17 cellular contexts compared by ENCODE assay signal in genomic region chr3:55571216-55571813, GRCh38.
A peak's percentile ranks its signal among the peaks of the same experiment; 100 is the strongest.
DNase-seq lines count a peak whose midpoint lies in the region; ATAC-seq and TF ChIP-seq lines count a peak whose summit lies in the region.
"Had no signal": no experiment of that assay in that cellular context is flagged by ENCODE, and none has a peak within 500 bp of the region (broad histone marks: within the 10 kb centered on the region; RNA-seq: fewer than 3 reads in every experiment).

No MANE protein-coding gene starts in this region.

- H3K9ac ChIP-seq in DND-41 (ENCODE audit: low read depth, low read length) = no peak overlapping the region
- H3K9ac ChIP-seq in HUES64 (ENCODE audit: low read depth, low read length) = peak overlapping the region; percentile 6; the same call in 1 of the 2 replicates
- no peak overlapping the region for H3K9ac ChIP-seq in mammary epithelial cell (ENCODE audit: insufficient read depth, low read length)
- H3K9ac ChIP-seq in neuronal stem cell (ENCODE audit: low read depth, low read length, poor library complexity) = no peak overlapping the region

- DNase-seq in DND-41 = peak; percentile 20
- peak; percentile 23 for DNase-seq in mammary epithelial cell
- no peak for DNase-seq in neuronal stem cell (ENCODE audit: low spot score)
- no peak for DNase-seq in activated CD4-positive, alpha-beta memory T cell treated with anti-CD3 and anti-CD28 coated beads for 36 hours
- DNase-seq in EL = no peak
- no peak for DNase-seq in HT-29 (ENCODE audit: low spot score)
- DNase-seq in glutamatergic neuron = no peak
- DNase-seq: activated naive CD4-positive, alpha-beta T cell treated with anti-CD3 and anti-CD28 coated beads for 36 hours; CD4-positive, alpha-beta memory T cell; erythroblast; immature natural killer cell; NCI-H1105; RPMI8226; stimulated activated naive CD4-positive, alpha-beta T cell treated with Interleukin-2 at 50 U/mL for 16 hours had no signal

- intact Hi-C loops in mammary epithelial cell (cut with micrococcal nuclease) = no loop called here
- intact Hi-C loops in activated CD4-positive, alpha-beta memory T cell treated with anti-CD3 and anti-CD28 coated beads for 36 hours (cut with micrococcal nuclease) = no loop called here

- no TSS peak for BruUV-seq in mammary epithelial cell (replicated peaks; lab: Mats Ljungman, UMichigan)

- no peak overlapping the region for H3K27ac Mint-ChIP-seq in activated CD4-positive, alpha-beta memory T cell treated with anti-CD3 and anti-CD28 coated beads for 36 hours
- H3K27ac Mint-ChIP-seq in glutamatergic neuron (ENCODE audit: unreplicated experiment) = no peak overlapping the region
- H3K27ac Mint-ChIP-seq: activated naive CD4-positive, alpha-beta T cell treated with anti-CD3 and anti-CD28 coated beads for 36 hours; CD4-positive, alpha-beta memory T cell; immature natural killer cell had no signal

- peak; percentile 44; the same call in 1 of the 3 replicates for ATAC-seq in DND-41 (ENCODE audit: insufficient read depth, low read depth)
- ATAC-seq: K562 had no signal

- H3K18ac ChIP-seq in neuronal stem cell (ENCODE audit: low read length) = no peak overlapping the region

- in situ Hi-C loops in mammary epithelial cell (cut with MboI; ENCODE audit: low sequenced_read_pairs in 2 of 2) = no loop called here

- no peak for TF ChIP-seq CTCF in DND-41 (IDR thresholded peaks at IDR 0.05; ENCODE audit: borderline replicate concordance, extremely low read depth, low read length, poor library complexity, severe bottlenecking)
- TF ChIP-seq CTCF in mammary epithelial cell (conservative IDR thresholded peaks at IDR 0.05 in 1 of 2, IDR thresholded peaks at IDR 0.05 in 1 of 2; ENCODE audit: extremely low read depth in 1 of 2, insufficient read depth in 1 of 2, low read depth in 1 of 2, low read length in 2 of 2) = no peak
- TF ChIP-seq CTCF in glutamatergic neuron (IDR thresholded peaks at IDR 0.05; ENCODE audit: partially characterized antibody, unreplicated experiment) = no peak

- H2BK12ac ChIP-seq in neuronal stem cell (ENCODE audit: low read length) = no peak overlapping the region

- no peak overlapping the region for H4K91ac ChIP-seq in neuronal stem cell (ENCODE audit: low read depth, low read length, poor library complexity)

- H3K14ac ChIP-seq in neuronal stem cell (ENCODE audit: low read length) = no peak overlapping the region

- H4K20me1 ChIP-seq in DND-41 (ENCODE audit: insufficient read depth, low read length) (no peaks in the 10 kb centered on the region), mammary epithelial cell (ENCODE audit: insufficient read depth, low read length) (no peaks in the 10 kb centered on the region)

- no peak overlapping the region for H2BK5ac ChIP-seq in neuronal stem cell (ENCODE audit: low read length)

- H3K4me3 ChIP-seq in DND-41 (ENCODE audit: low read depth in 1 of 2, low read length in 2 of 2) = no peak overlapping the region
- no peak overlapping the region for H3K4me3 ChIP-seq in HUES64 (ENCODE audit: low read length)
- no peak overlapping the region for H3K4me3 ChIP-seq in mammary epithelial cell (replicated peaks in 1 of 3; ENCODE audit: insufficient read depth in 1 of 3, low read depth in 2 of 3, low read length in 3 of 3)
- H3K4me3 ChIP-seq in neuronal stem cell (ENCODE audit: low read length in 2 of 2) = no peak overlapping the region
- H3K4me3 ChIP-seq: dorsolateral prefrontal cortex, K562 had no signal

- no peak overlapping the region for H3K4ac ChIP-seq in neuronal stem cell (ENCODE audit: low read length)

- H3K79me1 ChIP-seq in neuronal stem cell (ENCODE audit: low read depth, low read length) = no peaks in the 10 kb centered on the region

- H3K23ac ChIP-seq in neuronal stem cell (ENCODE audit: low read depth, low read length, poor library complexity) = no peak overlapping the region

- no peak overlapping the region for H2AK5ac ChIP-seq in neuronal stem cell (ENCODE audit: low read depth, low read length)

- no peak overlapping the region for H2BK120ac ChIP-seq in neuronal stem cell (ENCODE audit: low read depth, low read length)

- H3K36me3 Mint-ChIP-seq in activated CD4-positive, alpha-beta memory T cell treated with anti-CD3 and anti-CD28 coated beads for 36 hours = no peaks in the 10 kb centered on the region
- peaks cover 7% of the 10 kb centered on the region for H3K36me3 Mint-ChIP-seq in glutamatergic neuron (ENCODE audit: unreplicated experiment)
- H3K36me3 Mint-ChIP-seq: CD4-positive, alpha-beta memory T cell; immature natural killer cell had no signal

- dilution Hi-C loops in mammary epithelial cell (cut with HindIII; ENCODE audit: low sequenced_read_pairs) = no loop called here

- WGBS in HUES64 = 15% methylated on average over 3 of the region's 3 CpGs
- WGBS in mammary epithelial cell (ENCODE audit: low coverage, missing lambda C conversion rate) = 40% methylated on average over 3 of the region's 3 CpGs
- WGBS in neuronal stem cell (ENCODE audit: extremely low coverage in 2 of 2, insufficient read length in 2 of 2, insufficient replicate concordance in 1 of 2), 2 donors = no CpG with 5 or more reads among the region's 3 CpGs

- H3K4me2 ChIP-seq in DND-41 (ENCODE audit: insufficient read depth, low read length) = no peak overlapping the region
- H3K4me2 ChIP-seq in mammary epithelial cell (ENCODE audit: insufficient read depth, low read depth, low read length) = no peak overlapping the region
- H3K4me2 ChIP-seq in neuronal stem cell (ENCODE audit: insufficient read depth, low read length, poor library complexity, severe bottlenecking) = no peak overlapping the region

- H3K4me3 Mint-ChIP-seq in activated CD4-positive, alpha-beta memory T cell treated with anti-CD3 and anti-CD28 coated beads for 36 hours = no peak overlapping the region
- H3K4me3 Mint-ChIP-seq in glutamatergic neuron (ENCODE audit: unreplicated experiment) = no peak overlapping the region
- H3K4me3 Mint-ChIP-seq: activated naive CD4-positive, alpha-beta T cell treated with anti-CD3 and anti-CD28 coated beads for 36 hours; CD4-positive, alpha-beta memory T cell; immature natural killer cell had no signal

- no peak overlapping the region for H2AFZ ChIP-seq in DND-41 (ENCODE audit: low read depth, low read length)
- H2AFZ ChIP-seq in mammary epithelial cell (ENCODE audit: low read depth, low read length) = no peak overlapping the region
- H2AFZ ChIP-seq in neuronal stem cell (ENCODE audit: low read length) = peak overlapping the region; percentile 74

- H4K8ac ChIP-seq in neuronal stem cell (ENCODE audit: low read depth, low read length) = no peak overlapping the region

- POLR2A ChIA-PET in activated CD4-positive, alpha-beta memory T cell treated with anti-CD3 and anti-CD28 coated beads for 36 hours (lab: Charles Lee) = no interaction called here

- H2BK15ac ChIP-seq in neuronal stem cell (ENCODE audit: low read length) = no peak overlapping the region

- H3K27me3 ChIP-seq in DND-41 (ENCODE audit: insufficient read depth, low read length, poor library complexity) (peaks cover 3% of the 10 kb centered on the region), HUES64 (ENCODE audit: insufficient read depth, low read length) (no peaks in the 10 kb centered on the region), mammary epithelial cell (ENCODE audit: insufficient read depth, low read length) (no peaks in the 10 kb centered on the region), neuronal stem cell (ENCODE audit: control insufficient read depth in 3 of 3, insufficient read depth in 3 of 3, low read depth in 1 of 3, low read length in 3 of 3) (no peaks in the 10 kb centered on the region)
- H3K27me3 ChIP-seq: dorsolateral prefrontal cortex had no signal

- no peaks in the 10 kb centered on the region for H3K79me2 ChIP-seq in DND-41 (ENCODE audit: insufficient read depth, low read length)
- no peaks in the 10 kb centered on the region for H3K79me2 ChIP-seq in mammary epithelial cell (ENCODE audit: insufficient read depth, low read length)

- H3K9me3 Mint-ChIP-seq in activated CD4-positive, alpha-beta memory T cell treated with anti-CD3 and anti-CD28 coated beads for 36 hours = no peaks in the 10 kb centered on the region
- H3K9me3 Mint-ChIP-seq in glutamatergic neuron (ENCODE audit: unreplicated experiment) = no peaks in the 10 kb centered on the region
- H3K9me3 Mint-ChIP-seq: activated naive CD4-positive, alpha-beta T cell treated with anti-CD3 and anti-CD28 coated beads for 36 hours had no signal

- H3K4me1 Mint-ChIP-seq in activated CD4-positive, alpha-beta memory T cell treated with anti-CD3 and anti-CD28 coated beads for 36 hours (ENCODE audit: low read depth) = no peaks in the 10 kb centered on the region
- H3K4me1 Mint-ChIP-seq in glutamatergic neuron (ENCODE audit: low read depth, unreplicated experiment) = peaks cover 5% of the 10 kb centered on the region
- H3K4me1 Mint-ChIP-seq: CD4-positive, alpha-beta memory T cell; immature natural killer cell had no signal

- H3K36me3 ChIP-seq in DND-41 (ENCODE audit: insufficient read depth, low read length) (no peaks in the 10 kb centered on the region), HUES64 (ENCODE audit: insufficient read depth, low read length) (no peaks in the 10 kb centered on the region), mammary epithelial cell (ENCODE audit: insufficient read depth, low read length) (no peaks in the 10 kb centered on the region), neuronal stem cell (replicated peaks in 1 of 2; ENCODE audit: control insufficient read depth in 2 of 2, insufficient read depth in 2 of 2, low read length in 2 of 2) (no peaks in the 10 kb centered on the region)

- H3K9me3 ChIP-seq in DND-41 (ENCODE audit: insufficient read depth, low read length, severe bottlenecking) = no peaks in the 10 kb centered on the region
- H3K9me3 ChIP-seq in HUES64 (ENCODE audit: insufficient read depth, low read depth, low read length) = no peaks in the 10 kb centered on the region
- no peaks in the 10 kb centered on the region for H3K9me3 ChIP-seq in mammary epithelial cell (replicated peaks; ENCODE audit: insufficient read depth, low read length)
- no peaks in the 10 kb centered on the region for H3K9me3 ChIP-seq in neuronal stem cell (replicated peaks in 1 of 2; ENCODE audit: control insufficient read depth in 2 of 2, insufficient read depth in 1 of 2, low read depth in 1 of 2, low read length in 2 of 2)

- no peaks in the 10 kb centered on the region for H3K27me3 Mint-ChIP-seq in activated CD4-positive, alpha-beta memory T cell treated with anti-CD3 and anti-CD28 coated beads for 36 hours
- H3K27me3 Mint-ChIP-seq in glutamatergic neuron (ENCODE audit: unreplicated experiment) = peaks cover 3% of the 10 kb centered on the region

- CTCF ChIA-PET in mammary epithelial cell (lab: Charles Lee; ENCODE audit: low non-redundant PET) = no interaction called here
- CTCF ChIA-PET in activated CD4-positive, alpha-beta memory T cell treated with anti-CD3 and anti-CD28 coated beads for 36 hours (lab: Charles Lee) = no interaction called here

- no peak overlapping the region for H3K27ac ChIP-seq in DND-41 (ENCODE audit: low read length)
- H3K27ac ChIP-seq in HUES64 (ENCODE audit: low read depth, low read length) = peak overlapping the region; percentile 81
- H3K27ac ChIP-seq in mammary epithelial cell (ENCODE audit: insufficient read depth, low read depth, low read length) = no peak overlapping the region
- no peak overlapping the region for H3K27ac ChIP-seq in neuronal stem cell (replicated peaks; ENCODE audit: low read length)
- H3K27ac ChIP-seq: dorsolateral prefrontal cortex had no signal

- no peaks in the 10 kb centered on the region for H3K4me1 ChIP-seq in DND-41 (ENCODE audit: insufficient read depth, low read length)
- peaks cover 18% of the 10 kb centered on the region for H3K4me1 ChIP-seq in HUES64 (ENCODE audit: insufficient read depth, low read length)
- H3K4me1 ChIP-seq in mammary epithelial cell (ENCODE audit: insufficient read depth, low read length) = no peaks in the 10 kb centered on the region
- H3K4me1 ChIP-seq in neuronal stem cell (ENCODE audit: control insufficient read depth in 2 of 2, insufficient read depth in 1 of 2, low read depth in 1 of 2, low read length in 2 of 2) = peaks cover 8 to 11% of the 10 kb centered on the region in 2 donors

Comparison
In these comparisons a context has a peak if more than half of its experiments do, and no peak if none do; other contexts are left out.
1. DNase-seq: peak in DND-41 (single experiment) and mammary epithelial cell (single experiment); none in neuronal stem cell (single experiment), activated CD4-positive, alpha-beta memory T cell treated with anti-CD3 and anti-CD28 coated beads for 36 hours (single experiment), EL (single experiment), HT-29 (single experiment) and glutamatergic neuron (single experiment).